In the genomic region with DNA sequence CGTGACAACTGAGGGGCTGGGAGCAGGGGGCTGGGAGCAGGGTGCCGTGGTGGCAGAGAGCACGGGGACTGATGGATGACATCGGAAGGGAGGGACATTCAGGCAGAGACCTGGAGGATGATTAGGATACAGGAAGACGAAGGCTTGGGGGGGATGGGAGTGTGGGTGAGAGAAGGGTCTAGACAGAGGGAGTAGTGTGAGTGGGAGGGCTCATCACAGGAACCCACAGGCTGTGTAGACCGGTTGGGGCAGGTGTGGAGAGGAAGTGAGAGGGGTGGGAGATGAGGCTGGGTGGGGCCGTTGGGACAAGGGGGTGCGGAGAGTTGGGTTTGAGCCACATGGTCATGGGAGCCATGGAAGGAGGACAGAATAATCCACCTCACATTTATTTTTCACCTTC, we compare ENCODE assay signal across 25 cellular contexts.
DNase-seq lines count a peak whose midpoint lies in the region; ATAC-seq, FAIRE-seq and TF ChIP-seq lines count a peak whose summit lies in the region.
"Had no signal": no experiment of that assay in that cellular context is flagged by ENCODE, and none has a peak within 500 bp of the region (broad histone marks: within the 10 kb centered on the region; RNA-seq: fewer than 3 reads in every experiment).

No MANE protein-coding gene starts in this region.

- no peak overlapping the region for H4K8ac ChIP-seq in H9 (replicated peaks; ENCODE audit: insufficient read length, low read depth, low read length)
- no peak overlapping the region for H4K8ac ChIP-seq in H1 (ENCODE audit: extremely low read depth, insufficient read depth, low read length)

- intact Hi-C loops in left cardiac atrium (cut with DNase I) = no loop called here
- intact Hi-C loops in PC-9 (cut with micrococcal nuclease; ENCODE audit: unreplicated experiment) = no loop called here

- POLR2A ChIA-PET in H1 (lab: Charles Lee; ENCODE audit: partially characterized antibody) = no interaction called here
- POLR2A ChIA-PET in PC-9 (lab: Charles Lee; ENCODE audit: unreplicated experiment) = no interaction called here

- no peak overlapping the region for H3K4me3 Mint-ChIP-seq in H9
- no peak overlapping the region for H3K4me3 Mint-ChIP-seq in natural killer cell treated with Interleukin-12 subunit alpha and Interleukin-12 subunit beta and Interleukin-15 and Interleukin-18, amount 100 ng/mL, for 72 hours
- H3K4me3 Mint-ChIP-seq: CD14-positive monocyte had no signal

- no peaks in the 10 kb centered on the region for H4K20me1 ChIP-seq in H9 (ENCODE audit: control insufficient read depth, insufficient read depth, insufficient read length)
- peaks cover 0 to 4% of the 10 kb centered on the region in 2 experiments for H4K20me1 ChIP-seq in H1 (replicated peaks in 1 of 2; ENCODE audit: control insufficient read depth in 1 of 2, insufficient read depth in 2 of 2, low read length in 2 of 2)
- no peaks in the 10 kb centered on the region for H4K20me1 ChIP-seq in PC-9 (ENCODE audit: insufficient read depth)

- TF ChIP-seq RAD21 in H1 (IDR thresholded peaks at IDR 0.05 in 1 of 2, conservative IDR thresholded peaks at IDR 0.05 in 1 of 2; ENCODE audit: low read depth in 2 of 2, low read length in 2 of 2) = no peak

- H3K4me2 ChIP-seq in H9 (ENCODE audit: insufficient read depth, insufficient read length, low read length) = no peak overlapping the region
- no peak overlapping the region for H3K4me2 ChIP-seq in H1 (ENCODE audit: insufficient read depth in 1 of 2, low read depth in 2 of 2, low read length in 2 of 2)
- no peak overlapping the region for H3K4me2 ChIP-seq in PC-9
- H3K4me2 ChIP-seq: A549 had no signal

- H3K9me2 ChIP-seq in PC-9 (ENCODE audit: insufficient read depth) = no peaks in the 10 kb centered on the region

- no peak overlapping the region for H2AK5ac ChIP-seq in H9 (ENCODE audit: insufficient read length, low read length)
- H2AK5ac ChIP-seq in H1 (ENCODE audit: low read depth, low read length) = peak overlapping the region; percentile 45; the same call in 1 of the 2 replicates

- H3K14ac ChIP-seq in H9 (ENCODE audit: insufficient read depth, low read length) (no peak overlapping the region), H1 (ENCODE audit: insufficient read length) (no peak overlapping the region)

- H4K91ac ChIP-seq in H9 (ENCODE audit: insufficient read length, low read depth, low read length) = no peak overlapping the region
- no peak overlapping the region for H4K91ac ChIP-seq in H1 (replicated peaks; ENCODE audit: insufficient read length, low read length)

- no peak overlapping the region for H2BK120ac ChIP-seq in H9 (ENCODE audit: low read depth, low read length, poor library complexity, severe bottlenecking)
- H2BK120ac ChIP-seq in H1 (replicated peaks; ENCODE audit: low read depth, low read length) = no peak overlapping the region

- H3K9me3 Mint-ChIP-seq in H9 = no peaks in the 10 kb centered on the region; a peak in 1 of 5 replicates
- H3K9me3 Mint-ChIP-seq in natural killer cell treated with Interleukin-12 subunit alpha and Interleukin-12 subunit beta and Interleukin-15 and Interleukin-18, amount 100 ng/mL, for 72 hours = no peaks in the 10 kb centered on the region

- no peak overlapping the region for H2BK15ac ChIP-seq in H9 (ENCODE audit: low read depth, low read length)
- no peak overlapping the region for H2BK15ac ChIP-seq in H1 (ENCODE audit: low read length)

- H3K9me3 ChIP-seq in H9 (ENCODE audit: control insufficient read depth, low read depth, low read length) (no peaks in the 10 kb centered on the region), H1 (ENCODE audit: insufficient read depth in 2 of 2, low read depth in 1 of 2, low read length in 1 of 2) (no peaks in the 10 kb centered on the region), PC-9 (ENCODE audit: insufficient read depth, low read depth) (no peaks in the 10 kb centered on the region)
- H3K9me3 ChIP-seq: A549 had no signal

- no peaks in the 10 kb centered on the region; the same call in 1 of the 2 replicates for H3K27me3 Mint-ChIP-seq in H9 (ENCODE audit: low read depth)
- no peaks in the 10 kb centered on the region for H3K27me3 Mint-ChIP-seq in natural killer cell treated with Interleukin-12 subunit alpha and Interleukin-12 subunit beta and Interleukin-15 and Interleukin-18, amount 100 ng/mL, for 72 hours

- no peaks in the 10 kb centered on the region for H3F3A ChIP-seq in PC-9 (ENCODE audit: insufficient read depth, low read depth)

- FAIRE-seq in H1 (lab: Jason Lieb, UNC) = no peak
- FAIRE-seq: A549, RCC 7860 had no signal

- H2BK12ac ChIP-seq in H9 (ENCODE audit: insufficient read length, low read depth, low read length) = no peak overlapping the region
- H2BK12ac ChIP-seq in H1 (ENCODE audit: low read depth, low read length) = peak overlapping the region; percentile 12; the same call in 1 of the 2 replicates

- H3T11ph ChIP-seq in H9 (ENCODE audit: low read length) = no peak overlapping the region

- H3K56ac ChIP-seq in H9 (ENCODE audit: insufficient read length, low read depth, low read length) (no peak overlapping the region), H1 (replicated peaks; ENCODE audit: insufficient read length, low read depth, low read length) (no peak overlapping the region)

- no peak for TF ChIP-seq POLR2A in H1 (IDR thresholded peaks at IDR 0.05; ENCODE audit: control extremely low read depth in 1 of 2, low read depth in 2 of 2, low read length in 2 of 2)

- H4K5ac ChIP-seq in H9 (ENCODE audit: insufficient read length, low read depth, low read length) (no peak overlapping the region), H1 (ENCODE audit: insufficient read length, low read depth, low read length) (no peak overlapping the region)

- H2BK20ac ChIP-seq in H9 (ENCODE audit: low read depth, low read length, poor library complexity, severe bottlenecking) (no peak overlapping the region), H1 (ENCODE audit: low read length) (no peak overlapping the region)

- CTCF ChIA-PET in H1 (lab: Charles Lee; ENCODE audit: partially characterized antibody) = interaction anchor here (2.2 kb wide), 1 partner anchor 9 kb away, joined by 8 read pairs; no protein-coding TSS in a partner anchor
- CTCF ChIA-PET in PC-9 (lab: Charles Lee) = no interaction called here

- WGBS in H9 (ENCODE audit: extremely low coverage, insufficient read length, low lambda C conversion rate) = no CpG with 5 or more reads among the region's 8 CpGs
- 95% methylated on average over 7 of the region's 8 CpGs; no CpG with 5 or more reads in 1 of the 2 experiments for WGBS in H1 (ENCODE audit: extremely low coverage in 1 of 2, insufficient coverage in 1 of 2, insufficient read length in 1 of 2, insufficient replicate concordance in 2 of 2, low coverage in 1 of 2, low lambda C conversion rate in 2 of 2, missing lambda C conversion rate in 1 of 2), 2 experiments

- peaks cover 4% of the 10 kb centered on the region; the same call in 1 of the 2 replicates for H3K4me1 ChIP-seq in H9 (ENCODE audit: insufficient read depth, low read length)
- H3K4me1 ChIP-seq in H1 (replicated peaks in 1 of 4; ENCODE audit: control insufficient read depth in 3 of 4, insufficient read depth in 4 of 4, low read length in 3 of 4) = peaks cover 8 to 36% (median 20%) of the 10 kb centered on the region in 4 experiments
- peaks cover 11% of the 10 kb centered on the region for H3K4me1 ChIP-seq in PC-9 (replicated peaks; ENCODE audit: insufficient read depth)

- H3K4ac ChIP-seq in H9 (ENCODE audit: low read depth, low read length) = no peak overlapping the region
- peak overlapping the region; percentile 8 for H3K4ac ChIP-seq in H1 (replicated peaks; ENCODE audit: insufficient read length, low read depth, low read length)

- TF ChIP-seq CTCF in H9 (conservative IDR thresholded peaks at IDR 0.05) (no peak), H1 (IDR thresholded peaks at IDR 0.05; ENCODE audit: control extremely low read depth in 1 of 3, insufficient read depth in 1 of 3, low read depth in 1 of 3, low read length in 3 of 3) (no peak), GM13977 (IDR thresholded peaks at IDR 0.05; ENCODE audit: extremely low read depth, insufficient read depth, missing control alignments) (no peak), PC-9 (conservative IDR thresholded peaks at IDR 0.05) (no peak)

- DNase-seq in H9 (no peak), H1 (ENCODE audit: low read depth in 1 of 2, low spot score in 2 of 2) (no peak), left cardiac atrium (no peak), GM13977 (ENCODE audit: low spot score) (no peak), NCI-H1694 (lab: John Stamatoyannopoulos, UW) (no peak), PC-9 (no peak)
- DNase-seq in natural killer cell treated with Interleukin-12 subunit alpha and Interleukin-12 subunit beta and Interleukin-15 and Interleukin-18, amount 100 ng/mL, for 72 hours (ENCODE audit: low spot score) = no peak
- DNase-seq: Calu3, DMS79 treated with DMSO at 0.1 percent for 48 hours, GF-D8, GOT3, NCI-H1048, NCI-H1417, NCI-H1694 treated with DMSO at 0.1 percent for 48 hours, NCI-H2081, NCI-H226, NCI-H510A, NCI-H69, OCI-M1, SIG-M5 had no signal

- H3K4me1 Mint-ChIP-seq in H9 = peaks cover 49 to 58% of the 10 kb centered on the region in 2 experiments
- H3K4me1 Mint-ChIP-seq in natural killer cell treated with Interleukin-12 subunit alpha and Interleukin-12 subunit beta and Interleukin-15 and Interleukin-18, amount 100 ng/mL, for 72 hours (ENCODE audit: low read depth in 2 of 2) = peaks cover 34 to 57% of the 10 kb centered on the region in 2 donors

- H3K4me3 ChIP-seq in H1 (ENCODE audit: extremely low read depth in 1 of 4, insufficient read depth in 2 of 4, low read depth in 3 of 4, low read length in 4 of 4) = no peak overlapping the region
- no peak overlapping the region for H3K4me3 ChIP-seq in PC-9
- H3K4me3 ChIP-seq: A549, SK-N-MC had no signal

- H3K27me3 ChIP-seq in H9 (ENCODE audit: insufficient read depth, low read length) = no peaks in the 10 kb centered on the region
- no peaks in the 10 kb centered on the region for H3K27me3 ChIP-seq in H1 (replicated peaks in 1 of 4; ENCODE audit: control insufficient read depth in 3 of 4, extremely low read depth in 1 of 4, insufficient read depth in 3 of 4, low read length in 3 of 4)
- H3K27me3 ChIP-seq in PC-9 (ENCODE audit: insufficient read depth, low read depth) = no peaks in the 10 kb centered on the region

- BruUV-seq in PC-9 (replicated peaks; lab: Mats Ljungman, UMichigan) = no TSS peak

- H3K9ac ChIP-seq in H9 (ENCODE audit: extremely low read depth, insufficient read length, low read length) (no peak overlapping the region), H1 (replicated peaks in 1 of 4; ENCODE audit: extremely low read depth in 1 of 4, low read depth in 3 of 4, low read length in 3 of 4) (no peak overlapping the region)

- H3K27ac Mint-ChIP-seq in H9 = peak overlapping the region; percentile 23 to 79 (median 62); a peak in 5 of 7 replicates
- H3K27ac Mint-ChIP-seq in natural killer cell treated with Interleukin-12 subunit alpha and Interleukin-12 subunit beta and Interleukin-15 and Interleukin-18, amount 100 ng/mL, for 72 hours = peak overlapping the region; percentile 50 to 79

- no peak overlapping the region for H3K23ac ChIP-seq in H9 (ENCODE audit: insufficient read length, low read depth, low read length)
- no peak overlapping the region for H3K23ac ChIP-seq in H1 (ENCODE audit: insufficient read length)

- peak in 1 of 2 donors; percentile 20 for ATAC-seq in natural killer cell treated with Interleukin-12 subunit alpha and Interleukin-12 subunit beta and Interleukin-15 and Interleukin-18, amount 100 ng/mL, for 72 hours
- no peak for ATAC-seq in left cardiac atrium
- ATAC-seq: A549, HCT116 had no signal

- H3K36me3 Mint-ChIP-seq in H9 (ENCODE audit: insufficient read depth in 1 of 3, low read depth in 3 of 3) = peaks cover 0 to 14% (median 8%) of the 10 kb centered on the region in 3 experiments; a peak in 4 of 7 replicates
- no peaks in the 10 kb centered on the region for H3K36me3 Mint-ChIP-seq in natural killer cell treated with Interleukin-12 subunit alpha and Interleukin-12 subunit beta and Interleukin-15 and Interleukin-18, amount 100 ng/mL, for 72 hours

- H3K36me3 ChIP-seq in H1 (ENCODE audit: control insufficient read depth in 2 of 4, insufficient read depth in 4 of 4, low read length in 3 of 4) (no peaks in the 10 kb centered on the region; a peak in 2 of 8 replicates), PC-9 (ENCODE audit: low read depth) (no peaks in the 10 kb centered on the region)

- H3K27ac ChIP-seq in H9 (ENCODE audit: insufficient read length, low read depth, low read length) = no peak overlapping the region
- no peak overlapping the region for H3K27ac ChIP-seq in H1 (ENCODE audit: low read depth, low read length)
- H3K27ac ChIP-seq in PC-9 = no peak overlapping the region
- H3K27ac ChIP-seq: A549, SK-N-MC had no signal

- H3K79me1 ChIP-seq in H9 (ENCODE audit: insufficient read depth, low read depth, low read length, poor library complexity, severe bottlenecking) = no peaks in the 10 kb centered on the region
- H3K79me1 ChIP-seq in H1 (ENCODE audit: low read depth, low read length) = peaks cover 38% of the 10 kb centered on the region

- H3K23me2 ChIP-seq in H9 (ENCODE audit: insufficient read length, low read depth, low read length, poor library complexity, severe bottlenecking) = no peaks in the 10 kb centered on the region
- 0 out of 2 replicates have a peak, but pooled peaks cover 1% of the 10 kb centered on the region for H3K23me2 ChIP-seq in H1 (ENCODE audit: low read depth, low read length)

- no peaks in the 10 kb centered on the region; the same call in 1 of the 2 replicates for H3K79me2 ChIP-seq in H9 (ENCODE audit: insufficient read depth, low read length)
- peaks cover 6 to 84% of the 10 kb centered on the region in 2 experiments; a peak in 3 of 4 replicates for H3K79me2 ChIP-seq in H1 (ENCODE audit: control insufficient read depth in 1 of 2, insufficient read depth in 2 of 2, low read length in 2 of 2)
- H3K79me2 ChIP-seq in PC-9 (ENCODE audit: low read depth) = no peaks in the 10 kb centered on the region

- TF ChIP-seq EP300 in H1 (IDR thresholded peaks at IDR 0.05; ENCODE audit: borderline replicate concordance in 1 of 2, low read depth in 2 of 2, low read length in 2 of 2) = no peak

- H2AFZ ChIP-seq in H9 (ENCODE audit: low read length) (no peak overlapping the region), H1 (ENCODE audit: low read length) (no peak overlapping the region), PC-9 (no peak overlapping the region)

- H2BK5ac ChIP-seq in H9 (ENCODE audit: insufficient read length, low read length) (no peak overlapping the region), H1 (ENCODE audit: low read depth, low read length) (peak overlapping the region; percentile 27; the same call in 1 of the 2 replicates)

- in situ Hi-C loops in GM13977 (cut with MboI; ENCODE audit: low pct_unique_long_range_greater_than_20kb, low sequenced_read_pairs, unreplicated experiment) = no loop called here

- no peak overlapping the region for H3K18ac ChIP-seq in H9 (ENCODE audit: insufficient read length, low read depth, low read length)
- no peak overlapping the region for H3K18ac ChIP-seq in H1 (ENCODE audit: extremely low read depth, low read length)
